In the genomic region with DNA sequence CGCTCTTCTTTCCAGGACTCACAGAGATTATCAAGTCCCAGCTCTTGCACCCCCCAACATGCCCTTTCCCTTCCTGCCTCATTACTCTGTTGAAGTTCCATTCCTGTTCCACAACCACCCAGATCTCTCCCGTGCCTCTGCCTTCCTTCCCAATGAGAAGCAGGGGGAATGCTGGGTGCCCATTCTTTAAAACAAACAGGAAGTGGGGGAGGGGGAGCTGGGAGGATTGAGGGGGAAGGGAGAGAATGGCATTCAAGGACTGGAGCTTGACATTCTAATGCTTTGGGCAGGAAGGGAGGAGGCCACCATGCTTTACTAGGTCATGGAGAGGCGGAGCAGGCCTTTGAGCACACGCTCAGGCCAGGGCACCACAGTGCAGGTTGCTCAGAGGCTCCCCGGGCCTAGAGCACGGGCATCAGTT, we compare ENCODE assay signal across 16 cellular contexts.
DNase-seq lines count a peak whose midpoint lies in the region; ATAC-seq and TF ChIP-seq lines count a peak whose summit lies in the region.
"Had no signal": no experiment of that assay in that cellular context is flagged by ENCODE, and none has a peak within 500 bp of the region (broad histone marks: within the 10 kb centered on the region; RNA-seq: fewer than 3 reads in every experiment).

No MANE protein-coding gene starts in this region.

- H3K9me3 ChIP-seq in CD8-positive, alpha-beta memory T cell (ENCODE audit: low read length), result no peaks in the 10 kb centered on the region
- H3K9me3 ChIP-seq in mesodermal cell (ENCODE audit: control insufficient read depth, low read length), result no peaks in the 10 kb centered on the region
- no peaks in the 10 kb centered on the region for H3K9me3 ChIP-seq in mammary epithelial cell (replicated peaks; ENCODE audit: insufficient read depth, low read length)
- H3K9me3 ChIP-seq: left ventricle myocardium inferior had no signal

- no peak overlapping the region for H2AFZ ChIP-seq in mammary epithelial cell (ENCODE audit: low read depth, low read length)

- CTCF ChIA-PET in CD8-positive, alpha-beta memory T cell (lab: Charles Lee), result interaction anchor here (2.3 kb wide), 1 partner anchor 11 kb away, joined by 7 read pairs; no protein-coding TSS in a partner anchor
- CTCF ChIA-PET in mammary epithelial cell (lab: Charles Lee; ENCODE audit: low non-redundant PET), result no interaction called here

- peak overlapping the region in 7 of 8 donors; percentile 9 to 94 (median 52) for H3K27ac Mint-ChIP-seq in CD8-positive, alpha-beta memory T cell
- H3K27ac Mint-ChIP-seq in activated T-helper 17 cell treated with anti-CD3 and anti-CD28 coated beads, Interleukin-2, amount 50 U/mL, for 72 hours, result no peak overlapping the region
- no peak overlapping the region for H3K27ac Mint-ChIP-seq in stimulated activated naive B cell treated with anti-CD40 and anti-IgM and Interleukin-4, amounts not matched to agents 10 μg/mL and 1 μg/mL and 100 μg/mL, for 72 hours
- H3K27ac Mint-ChIP-seq: type B pancreatic cell had no signal

- no peaks in the 10 kb centered on the region for H3K9me3 Mint-ChIP-seq in CD8-positive, alpha-beta memory T cell
- peaks cover 3% of the 10 kb centered on the region for H3K9me3 Mint-ChIP-seq in activated T-helper 17 cell treated with anti-CD3 and anti-CD28 coated beads, Interleukin-2, amount 50 U/mL, for 72 hours
- H3K9me3 Mint-ChIP-seq in stimulated activated naive B cell treated with anti-CD40 and anti-IgM and Interleukin-4, amounts not matched to agents 10 μg/mL and 1 μg/mL and 100 μg/mL, for 72 hours, result peaks cover 0 to 4% of the 10 kb centered on the region in 2 donors
- H3K9me3 Mint-ChIP-seq: natural killer cell, type B pancreatic cell had no signal

- H3K36me3 ChIP-seq in CD8-positive, alpha-beta memory T cell (ENCODE audit: insufficient read depth, low read length), result no peaks in the 10 kb centered on the region
- H3K36me3 ChIP-seq in mesodermal cell (ENCODE audit: control insufficient read depth, insufficient read depth, low read length) (no peaks in the 10 kb centered on the region), mammary epithelial cell (ENCODE audit: insufficient read depth, low read length) (no peaks in the 10 kb centered on the region)
- H3K36me3 ChIP-seq: left ventricle myocardium inferior had no signal

- H3K4me2 ChIP-seq in mammary epithelial cell (ENCODE audit: insufficient read depth, low read depth, low read length), result no peak overlapping the region

- peaks cover 42 to 64% (median 55%) of the 10 kb centered on the region in 3 donors for H3K4me1 Mint-ChIP-seq in CD8-positive, alpha-beta memory T cell
- H3K4me1 Mint-ChIP-seq in activated T-helper 17 cell treated with anti-CD3 and anti-CD28 coated beads, Interleukin-2, amount 50 U/mL, for 72 hours, result peaks cover 13% of the 10 kb centered on the region
- H3K4me1 Mint-ChIP-seq in stimulated activated naive B cell treated with anti-CD40 and anti-IgM and Interleukin-4, amounts not matched to agents 10 μg/mL and 1 μg/mL and 100 μg/mL, for 72 hours, result peaks cover 9 to 24% of the 10 kb centered on the region in 2 donors

- ATAC-seq in activated T-helper 17 cell treated with anti-CD3 and anti-CD28 coated beads, Interleukin-2, amount 50 U/mL, for 72 hours (replicated peaks), result no peak
- ATAC-seq in GM21447 (IDR thresholded peaks at IDR 0.05; ENCODE audit: unreplicated experiment) (no peak), HG03159 (IDR thresholded peaks at IDR 0.05; ENCODE audit: unreplicated experiment) (no peak)
- no peak for ATAC-seq in stimulated activated naive B cell treated with anti-CD40 and anti-IgM and Interleukin-4, amounts not matched to agents 10 μg/mL and 1 μg/mL and 100 μg/mL, for 72 hours (replicated peaks)
- ATAC-seq: natural killer cell had no signal

- H3K4me1 ChIP-seq in CD8-positive, alpha-beta memory T cell (ENCODE audit: insufficient read depth, low read length), result peaks cover 27% of the 10 kb centered on the region
- peaks cover 32% of the 10 kb centered on the region for H3K4me1 ChIP-seq in mesodermal cell (ENCODE audit: control insufficient read depth, insufficient read depth, low read length, poor library complexity, severe bottlenecking)
- no peaks in the 10 kb centered on the region for H3K4me1 ChIP-seq in mammary epithelial cell (ENCODE audit: insufficient read depth, low read length)

- intact Hi-C loops in mammary epithelial cell (cut with micrococcal nuclease), result no loop called here

- no peak overlapping the region for H3K27ac ChIP-seq in CD8-positive, alpha-beta memory T cell (ENCODE audit: low read depth, low read length)
- peak overlapping the region; percentile 72 for H3K27ac ChIP-seq in mesodermal cell (ENCODE audit: low read depth, low read length, severe bottlenecking)
- H3K27ac ChIP-seq in mammary epithelial cell (ENCODE audit: insufficient read depth, low read depth, low read length), result no peak overlapping the region
- H3K27ac ChIP-seq: left ventricle myocardium inferior, VCaP had no signal

- in situ Hi-C loops in mammary epithelial cell (cut with MboI; ENCODE audit: low sequenced_read_pairs in 2 of 2), result no loop called here

- POLR2A ChIA-PET in CD8-positive, alpha-beta memory T cell (lab: Charles Lee), result interaction anchor here (0.6 to 1.5 kb wide), 3 partner anchors 12 to 149 kb away, joined by 3 to 5 read pairs (median 3); no protein-coding TSS in a partner anchor

- TF ChIP-seq CTCF in mammary epithelial cell (conservative IDR thresholded peaks at IDR 0.05 in 1 of 2, IDR thresholded peaks at IDR 0.05 in 1 of 2; ENCODE audit: extremely low read depth in 1 of 2, insufficient read depth in 1 of 2, low read depth in 1 of 2, low read length in 2 of 2), result no peak

- H3K36me3 Mint-ChIP-seq in CD8-positive, alpha-beta memory T cell, result peaks cover 0 to 2% (median 0%) of the 10 kb centered on the region in 3 donors
- no peaks in the 10 kb centered on the region for H3K36me3 Mint-ChIP-seq in activated T-helper 17 cell treated with anti-CD3 and anti-CD28 coated beads, Interleukin-2, amount 50 U/mL, for 72 hours (ENCODE audit: low read depth)
- no peaks in the 10 kb centered on the region for H3K36me3 Mint-ChIP-seq in stimulated activated naive B cell treated with anti-CD40 and anti-IgM and Interleukin-4, amounts not matched to agents 10 μg/mL and 1 μg/mL and 100 μg/mL, for 72 hours
- H3K36me3 Mint-ChIP-seq: natural killer cell, type B pancreatic cell had no signal

- H3K4me3 Mint-ChIP-seq in CD8-positive, alpha-beta memory T cell, result peak overlapping the region in 2 of 7 donors; percentile 4 to 31
- peak overlapping the region; percentile 37 for H3K4me3 Mint-ChIP-seq in activated T-helper 17 cell treated with anti-CD3 and anti-CD28 coated beads, Interleukin-2, amount 50 U/mL, for 72 hours
- no peak overlapping the region for H3K4me3 Mint-ChIP-seq in stimulated activated naive B cell treated with anti-CD40 and anti-IgM and Interleukin-4, amounts not matched to agents 10 μg/mL and 1 μg/mL and 100 μg/mL, for 72 hours
- H3K4me3 Mint-ChIP-seq: natural killer cell, type B pancreatic cell had no signal

- no peak for DNase-seq in CD8-positive, alpha-beta memory T cell
- peak; percentile 23 for DNase-seq in HT-29 (ENCODE audit: low spot score)
- DNase-seq in stimulated activated naive B cell treated with anti-CD40 and anti-IgM and Interleukin-4, amounts not matched to agents 10 μg/mL and 1 μg/mL and 100 μg/mL, for 72 hours, result no peak
- no peak for DNase-seq in mammary epithelial cell
- DNase-seq: central memory CD4-positive, alpha-beta T cell; left ventricle myocardium inferior; natural killer cell; NCI-H1048; right cardiac atrium; stimulated activated CD4-positive, alpha-beta T cell treated with anti-CD3 and anti-CD28 coated beads, Interleukin-4, amount 100 ng/mL, for 4 hours had no signal

- WGBS in mesodermal cell (ENCODE audit: insufficient coverage in 2 of 2), 2 experiments, result 84 to 86% methylated on average over 3 of the region's 6 CpGs
- 91% methylated on average over 6 of the region's 6 CpGs for WGBS in mammary epithelial cell (ENCODE audit: low coverage, missing lambda C conversion rate)

- peaks cover 0 to 5% of the 10 kb centered on the region in 2 donors for H3K27me3 Mint-ChIP-seq in CD8-positive, alpha-beta memory T cell
- no peaks in the 10 kb centered on the region for H3K27me3 Mint-ChIP-seq in activated T-helper 17 cell treated with anti-CD3 and anti-CD28 coated beads, Interleukin-2, amount 50 U/mL, for 72 hours
- H3K27me3 Mint-ChIP-seq in stimulated activated naive B cell treated with anti-CD40 and anti-IgM and Interleukin-4, amounts not matched to agents 10 μg/mL and 1 μg/mL and 100 μg/mL, for 72 hours, result peaks cover 0 to 5% of the 10 kb centered on the region in 2 donors
- H3K27me3 Mint-ChIP-seq: type B pancreatic cell had no signal

- H3K9ac ChIP-seq in mammary epithelial cell (ENCODE audit: insufficient read depth, low read length), result no peak overlapping the region

- H3K27me3 ChIP-seq in CD8-positive, alpha-beta memory T cell (ENCODE audit: insufficient read depth, low read length, poor library complexity, severe bottlenecking), result no peaks in the 10 kb centered on the region
- no peaks in the 10 kb centered on the region for H3K27me3 ChIP-seq in mammary epithelial cell (ENCODE audit: insufficient read depth, low read length)

- no peaks in the 10 kb centered on the region for H3K79me2 ChIP-seq in mammary epithelial cell (ENCODE audit: insufficient read depth, low read length)

- no TSS peak for BruUV-seq in mammary epithelial cell (replicated peaks; lab: Mats Ljungman, UMichigan)

- dilution Hi-C loops in mammary epithelial cell (cut with HindIII; ENCODE audit: low sequenced_read_pairs), result no loop called here

- H4K20me1 ChIP-seq in mammary epithelial cell (ENCODE audit: insufficient read depth, low read length), result no peaks in the 10 kb centered on the region

- H3K4me3 ChIP-seq in CD8-positive, alpha-beta memory T cell (ENCODE audit: low read length), result no peak overlapping the region
- H3K4me3 ChIP-seq in mesodermal cell (ENCODE audit: extremely low read depth, insufficient read depth, low read length, poor library complexity, severe bottlenecking) (no peak overlapping the region), mammary epithelial cell (replicated peaks in 1 of 3; ENCODE audit: insufficient read depth in 1 of 3, low read depth in 2 of 3, low read length in 3 of 3) (no peak overlapping the region)
- H3K4me3 ChIP-seq: left ventricle myocardium inferior had no signal

Comparison
In these comparisons a context has a peak if more than half of its experiments do, and no peak if none do; other contexts are left out.
1. H3K27ac Mint-ChIP-seq: peak in CD8-positive, alpha-beta memory T cell (7 of 8); none in activated T-helper 17 cell treated with anti-CD3 and anti-CD28 coated beads, Interleukin-2, amount 50 U/mL, for 72 hours (single experiment) and stimulated activated naive B cell treated with anti-CD40 and anti-IgM and Interleukin-4, amounts not matched to agents 10 μg/mL and 1 μg/mL and 100 μg/mL, for 72 hours (single experiment).